ENCODE assay signal across 30 cellular contexts in the genomic region with DNA sequence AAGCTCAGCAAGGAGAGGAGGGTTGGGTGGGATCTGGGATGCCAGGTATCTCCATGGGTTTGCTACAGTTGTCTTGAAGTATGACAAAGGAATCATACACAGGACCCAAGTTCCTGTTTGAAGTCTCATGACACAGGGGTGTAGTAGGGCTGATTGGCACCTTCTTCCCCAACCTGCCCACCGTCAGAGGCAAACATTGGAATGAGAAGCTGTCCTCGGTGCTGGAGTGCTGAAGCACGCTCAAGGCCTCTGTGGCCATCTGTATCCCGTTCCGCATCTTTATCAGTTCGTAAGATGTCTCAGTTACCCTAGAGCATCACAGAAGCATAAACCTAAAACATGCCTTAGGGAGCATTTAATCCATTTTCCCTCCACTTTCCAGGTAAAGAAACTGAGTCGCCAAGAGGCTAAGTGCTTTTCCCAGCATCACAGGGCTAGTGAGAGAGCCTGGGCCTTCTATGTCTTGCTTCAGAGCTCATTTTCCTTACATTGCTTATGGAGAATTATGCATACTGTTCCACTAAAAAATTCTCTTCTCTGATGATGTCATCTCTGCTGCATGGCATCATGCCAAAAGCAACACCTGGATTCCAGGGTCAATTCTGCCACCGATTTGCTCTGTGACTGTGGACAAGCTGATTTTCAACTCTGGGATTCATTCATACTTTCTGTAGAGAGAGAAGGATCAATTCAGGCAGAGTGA. TPM values are rescaled to one million over a fixed set of nuclear protein-coding genes. Genes with fewer than 3 reads are reported as not detected.
A peak's percentile ranks its signal among the peaks of the same experiment; 100 is the strongest.
DNase-seq lines count a peak whose midpoint lies in the region; ATAC-seq and TF ChIP-seq lines count a peak whose summit lies in the region.
"Had no signal": no experiment of that assay in that cellular context is flagged by ENCODE, and none has a peak within 500 bp of the region (broad histone marks: within the 10 kb centered on the region; RNA-seq: fewer than 3 reads in every experiment).

No MANE protein-coding gene starts in this region.

- H3K36me3 Mint-ChIP-seq in GM23338 (ENCODE audit: low read depth), result no peaks in the 10 kb centered on the region
- no peaks in the 10 kb centered on the region for H3K36me3 Mint-ChIP-seq in brain
- no peaks in the 10 kb centered on the region for H3K36me3 Mint-ChIP-seq in nephron (ENCODE audit: low read depth)
- H3K36me3 Mint-ChIP-seq: activated naive CD8-positive, alpha-beta T cell treated with anti-CD3 and anti-CD28 coated beads for 36 hours; natural killer cell had no signal

- H3K27me3 ChIP-seq in GM23338 (ENCODE audit: insufficient read depth) (no peaks in the 10 kb centered on the region), testis (no peaks in the 10 kb centered on the region)

- TF ChIP-seq POLR2A in testis (IDR thresholded peaks at IDR 0.05), result no peak

- H3K4me1 ChIP-seq in GM23338 (ENCODE audit: insufficient read depth) (no peaks in the 10 kb centered on the region), testis (peaks cover 20% of the 10 kb centered on the region)

- H3K9me3 ChIP-seq in testis, result no peaks in the 10 kb centered on the region

- H3K4me1 Mint-ChIP-seq in GM23338 (peaks cover 16% of the 10 kb centered on the region), brain (peaks cover 78% of the 10 kb centered on the region), nephron (peaks cover 36% of the 10 kb centered on the region)
- H3K4me1 Mint-ChIP-seq: natural killer cell had no signal

- no peaks in the 10 kb centered on the region for H4K20me1 ChIP-seq in GM23338 (replicated peaks; ENCODE audit: insufficient read depth)

- H3K27ac Mint-ChIP-seq in GM23338, result no peak overlapping the region
- H3K27ac Mint-ChIP-seq in brain, result peak overlapping the region; percentile 56 to 94 (median 85)
- peak overlapping the region in 2 of 3 experiments; percentile 34 to 40 for H3K27ac Mint-ChIP-seq in nephron
- H3K27ac Mint-ChIP-seq: activated CD4-positive, alpha-beta T cell treated with anti-CD3 and anti-CD28 coated beads for 36 hours; activated naive CD8-positive, alpha-beta T cell treated with anti-CD3 and anti-CD28 coated beads for 36 hours; effector memory CD8-positive, alpha-beta T cell; natural killer cell had no signal

- H3K36me3 ChIP-seq in GM23338 (ENCODE audit: insufficient read depth), result no peaks in the 10 kb centered on the region
- no peaks in the 10 kb centered on the region for H3K36me3 ChIP-seq in testis (ENCODE audit: low read depth, missing control alignments)

- no peaks in the 10 kb centered on the region for H3K9me2 ChIP-seq in GM23338 (ENCODE audit: insufficient read depth)

- H3K9me3 Mint-ChIP-seq in GM23338, result no peaks in the 10 kb centered on the region
- peaks cover 0 to 4% (median 0%) of the 10 kb centered on the region in 5 experiments for H3K9me3 Mint-ChIP-seq in brain
- no peaks in the 10 kb centered on the region for H3K9me3 Mint-ChIP-seq in nephron
- H3K9me3 Mint-ChIP-seq: activated naive CD8-positive, alpha-beta T cell treated with anti-CD3 and anti-CD28 coated beads for 36 hours; effector memory CD8-positive, alpha-beta T cell; natural killer cell had no signal

- no peak overlapping the region for H3K4me2 ChIP-seq in GM23338

- no peak overlapping the region for H3K4me3 ChIP-seq in GM23338
- no peak overlapping the region for H3K4me3 ChIP-seq in testis
- H3K4me3 ChIP-seq: skin epidermis had no signal

- no peak overlapping the region for H2AFZ ChIP-seq in GM23338

- H3K4me3 Mint-ChIP-seq in GM23338 (no peak overlapping the region), brain (no peak overlapping the region), nephron (no peak overlapping the region)
- H3K4me3 Mint-ChIP-seq: activated CD4-positive, alpha-beta T cell treated with anti-CD3 and anti-CD28 coated beads for 36 hours; activated naive CD8-positive, alpha-beta T cell treated with anti-CD3 and anti-CD28 coated beads for 36 hours; effector memory CD8-positive, alpha-beta T cell; natural killer cell had no signal

- intact Hi-C loops in testis (cut with DNase I; ENCODE audit: low total_unique reads), result no loop called here

- H3K27me3 Mint-ChIP-seq in GM23338 (ENCODE audit: insufficient read depth, low read depth, poor library complexity), result peaks cover 7% of the 10 kb centered on the region
- no peaks in the 10 kb centered on the region for H3K27me3 Mint-ChIP-seq in brain
- H3K27me3 Mint-ChIP-seq in nephron (ENCODE audit: low read depth), result peaks cover 47% of the 10 kb centered on the region

- H3K27ac ChIP-seq in GM23338 (ENCODE audit: low read depth) (no peak overlapping the region), testis (no peak overlapping the region)
- H3K27ac ChIP-seq: 22Rv1 had no signal

- DNase-seq in DMS53 (lab: John Stamatoyannopoulos, UW), result peak; percentile 31
- DNase-seq in DMS53 treated with DMSO at 0.1 percent for 48 hours (lab: John Stamatoyannopoulos, UW; ENCODE audit: unreplicated experiment), result no peak
- peak; percentile 7 for DNase-seq in GM23338 (ENCODE audit: low spot score)
- no peak for DNase-seq in GM20000 (ENCODE audit: low spot score)
- no peak for DNase-seq in testis
- no peak for DNase-seq in cerebellum (ENCODE audit: low spot score)
- DNase-seq: activated CD4-positive, alpha-beta T cell treated with anti-CD3 and anti-CD28 coated beads for 36 hours; activated CD8-positive, alpha-beta memory T cell treated with anti-CD3 and anti-CD28 coated beads for 24 hours; activated gamma-delta T cell; activated naive CD8-positive, alpha-beta T cell treated with anti-CD3 and anti-CD28 coated beads for 36 hours; activated T-cell treated with anti-CD3 and anti-CD28 coated beads for 4 hours; COR-L47; DMS79; effector memory CD8-positive, alpha-beta T cell; GDM1; GOT3; MM.1S; natural killer cell; NCI-H2029 treated with DMSO at 0.1 percent for 48 hours; NCI-H82; occipital lobe; SIG-M5; stimulated activated naive CD4-positive, alpha-beta T cell; T-helper 9 cell had no signal

- ATAC-seq in GM23338, result peak; percentile 57
- ATAC-seq: activated CD4-positive, alpha-beta T cell treated with anti-CD3 and anti-CD28 coated beads for 36 hours; effector memory CD8-positive, alpha-beta T cell; natural killer cell had no signal

- H3F3A ChIP-seq in GM23338 (replicated peaks; ENCODE audit: low read depth), result no peaks in the 10 kb centered on the region

- WGBS in testis, 2 donors, result 73 to 77% methylated on average over 8 of the region's 8 CpGs

- TF ChIP-seq CTCF in GM23338 (conservative IDR thresholded peaks at IDR 0.05; ENCODE audit: low read depth in 2 of 2), result no peak
- TF ChIP-seq CTCF in brain (conservative IDR thresholded peaks at IDR 0.05), result no peak
- no peak for TF ChIP-seq CTCF in nephron (IDR thresholded peaks at IDR 0.05; ENCODE audit: unreplicated experiment in 3 of 3)
- no peak for TF ChIP-seq CTCF in GM20000 (IDR thresholded peaks at IDR 0.05; ENCODE audit: extremely low read depth, missing control alignments)
- TF ChIP-seq CTCF in testis (IDR thresholded peaks at IDR 0.05), result no peak

- no peaks in the 10 kb centered on the region for H3K79me2 ChIP-seq in GM23338 (replicated peaks; ENCODE audit: insufficient read depth)

TF ChIP-seq in GM23338, 12 proteins besides CTCF, POLR2A, EP300 and RAD21:
- TF ChIP-seq REST (IDR thresholded peaks at IDR 0.05; ENCODE audit: unreplicated experiment), result peak; percentile 61
- no peak for TF ChIP-seq EZH2phosphoT487 (IDR thresholded peaks at IDR 0.05; ENCODE audit: unreplicated experiment)
- no peak for TF ChIP-seq POLR2AphosphoS5 (IDR thresholded peaks at IDR 0.05; ENCODE audit: low read depth)
TF ChIP-seq in GM23338: peak in this region for 1.

RNA-seq across cellular contexts. Expression of gene VWA5B1, which starts 34.2 kb away (rescaled TPM):
- 0.70 and 1.0 TPM in 2 replicates for total RNA-seq in GM23338 (2014; rRNA removed; shearing (Covaris generic))
- polyA plus RNA-seq in GM23338 (2016; fragmentation: Nextera tagmentation; extraction: Ambion mirVana) (0.16 TPM in 2 replicates), brain (ENCODE audit: insufficient read depth, low read depth, low replicate concordance) (0.14 TPM), testis (ENCODE audit: insufficient read depth, low read depth, low replicate concordance) (16.2 TPM)
- total RNA-seq in testis (10 to 100 TPM; 13.1 to 23.0 TPM), cerebellum (2.2 TPM)
- total RNA-seq: activated CD4-positive, alpha-beta T cell treated with anti-CD3 and anti-CD28 coated beads for 36 hours; liver; natural killer cell had no signal
- polyA plus RNA-seq: esophagus, liver had no signal

Comparison
In these comparisons a context has a peak if more than half of its experiments do, and no peak if none do; other contexts are left out.
1. DNase-seq: peak in DMS53 (single experiment) and GM23338 (single experiment); none in DMS53 treated with DMSO at 0.1 percent for 48 hours (single experiment), GM20000 (single experiment), testis (single experiment) and cerebellum (single experiment).